Comparison of ENCODE assay signal across 13 cellular contexts in genomic region chrX:16855363-16856075, GRCh38. TPM values are rescaled to one million over a fixed set of nuclear protein-coding genes. Genes with fewer than 3 reads are reported as not detected.
DNase-seq lines count a peak whose midpoint lies in the region; ATAC-seq and TF ChIP-seq lines count a peak whose summit lies in the region.
"Had no signal": no experiment of that assay in that cellular context is flagged by ENCODE, and none has a peak within 500 bp of the region (broad histone marks: within the 10 kb centered on the region; RNA-seq: fewer than 3 reads in every experiment).

No MANE protein-coding gene starts in this region.

- no peaks in the 10 kb centered on the region; the same call in 1 of the 2 replicates for H3K27me3 ChIP-seq in HUES6 (ENCODE audit: control insufficient read depth, insufficient read depth, low read length)
- H3K27me3 ChIP-seq in fibroblast of lung (ENCODE audit: control insufficient read depth, insufficient read depth, low read length) = no peaks in the 10 kb centered on the region
- no peaks in the 10 kb centered on the region for H3K27me3 ChIP-seq in tibial artery
- H3K27me3 ChIP-seq: gastroesophageal sphincter, upper lobe of left lung had no signal

- H3K36me3 Mint-ChIP-seq in Calu3 (ENCODE audit: insufficient read depth, unreplicated experiment) = peaks cover 60% of the 10 kb centered on the region

- intact Hi-C loops in Calu3 (cut with micrococcal nuclease; ENCODE audit: unreplicated experiment) (no loop called here), tibial artery (cut with DNase I; ENCODE audit: low total_unique reads) (no loop called here)

- DNase-seq in fibroblast of lung (ENCODE audit: low read depth in 2 of 2) (no peak), Calu3 (no peak), tibial artery (no peak)
- DNase-seq: DND-41, NCI-H2171 treated with DMSO at 0.1 percent for 48 hours, SHP77, upper lobe of left lung had no signal

- CTCF ChIA-PET in Calu3 (lab: Charles Lee) = interaction anchor here (0.7 to 1.4 kb wide), 2 partner anchors 27 to 191 kb away, joined by 4 to 11 read pairs; no protein-coding TSS in a partner anchor

- no peaks in the 10 kb centered on the region for H3K9me3 Mint-ChIP-seq in Calu3 (ENCODE audit: low read depth, unreplicated experiment)

- TF ChIP-seq CTCF in fibroblast of lung (conservative IDR thresholded peaks at IDR 0.05 in 1 of 2, IDR thresholded peaks at IDR 0.05 in 1 of 2; ENCODE audit: low read depth in 1 of 2, low read length in 2 of 2) = no peak
- TF ChIP-seq CTCF in Calu3 (IDR thresholded peaks at IDR 0.05; ENCODE audit: unreplicated experiment) = no peak
- no peak for TF ChIP-seq CTCF in tibial artery (IDR thresholded peaks at IDR 0.05)

- peak overlapping the region; percentile 13; the same call in 1 of the 2 replicates for H3K27ac ChIP-seq in HUES6 (ENCODE audit: low read depth, low read length)
- peak overlapping the region; percentile 39 for H3K27ac ChIP-seq in fibroblast of lung (ENCODE audit: insufficient read depth, low read length)
- no peak overlapping the region for H3K27ac ChIP-seq in tibial artery
- H3K27ac ChIP-seq: gastroesophageal sphincter, upper lobe of left lung had no signal

- H3K4me1 ChIP-seq in HUES6 (ENCODE audit: control insufficient read depth, insufficient read depth, low read length) (0 out of 2 replicates have a peak, but pooled peaks cover 2% of the 10 kb centered on the region), fibroblast of lung (ENCODE audit: control insufficient read depth, extremely low read depth, insufficient read depth, low read length) (peaks cover 6% of the 10 kb centered on the region), tibial artery (no peaks in the 10 kb centered on the region)
- H3K4me1 ChIP-seq: upper lobe of left lung had no signal

- no TSS peak for BruUV-seq in Calu3 (replicated peaks; lab: Mats Ljungman, UMichigan)

- H3K4me3 Mint-ChIP-seq in Calu3 (ENCODE audit: low read depth, unreplicated experiment) = no peak overlapping the region
- H3K4me3 Mint-ChIP-seq: CD14-positive monocyte had no signal

- no peak overlapping the region for H3K4me2 ChIP-seq in fibroblast of lung (ENCODE audit: extremely low read depth, insufficient read depth, low read length)

- peaks cover 28% of the 10 kb centered on the region for H3K79me2 ChIP-seq in fibroblast of lung (ENCODE audit: control insufficient read depth, insufficient read depth, low read length)

- H3K9ac ChIP-seq in HUES6 (ENCODE audit: low read length) (no peak overlapping the region), fibroblast of lung (ENCODE audit: insufficient read depth, low read length) (no peak overlapping the region)

- no peak overlapping the region for H2AFZ ChIP-seq in fibroblast of lung (ENCODE audit: low read length)

- no peaks in the 10 kb centered on the region for H3K27me3 Mint-ChIP-seq in Calu3 (ENCODE audit: unreplicated experiment)

- H3K4me1 Mint-ChIP-seq in Calu3 (ENCODE audit: low read depth, unreplicated experiment) = no peaks in the 10 kb centered on the region
- H3K4me1 Mint-ChIP-seq: CD14-positive monocyte had no signal

- H3K27ac Mint-ChIP-seq in Calu3 (ENCODE audit: unreplicated experiment) = no peak overlapping the region

- H3K36me3 ChIP-seq in HUES6 (ENCODE audit: control insufficient read depth, insufficient read depth, low read length) (peaks cover 94% of the 10 kb centered on the region), fibroblast of lung (ENCODE audit: control insufficient read depth, insufficient read depth, low read length) (peaks cover 7% of the 10 kb centered on the region), tibial artery (peaks cover 0 to 46% (median 44%) of the 10 kb centered on the region in 3 donors)

- H4K20me1 ChIP-seq in fibroblast of lung (ENCODE audit: control insufficient read depth, extremely low read depth, insufficient read depth, low read length) = no peaks in the 10 kb centered on the region

- peak; percentile 21 for ATAC-seq in GM18499 (IDR thresholded peaks at IDR 0.05; ENCODE audit: insufficient read depth, unreplicated experiment)
- ATAC-seq in GM19035 (IDR thresholded peaks at IDR 0.05; ENCODE audit: unreplicated experiment) = peak; percentile 40
- no peak for ATAC-seq in GM18519 (IDR thresholded peaks at IDR 0.05; ENCODE audit: low FRiP score, unreplicated experiment)
- ATAC-seq: gastroesophageal sphincter had no signal

- no peak overlapping the region for H3K4me3 ChIP-seq in HUES6 (ENCODE audit: low read depth, low read length)
- H3K4me3 ChIP-seq in fibroblast of lung (replicated peaks in 1 of 4; ENCODE audit: control extremely low read depth in 1 of 4, insufficient read depth in 1 of 4, low read depth in 3 of 4, low read length in 4 of 4) = no peak overlapping the region
- H3K4me3 ChIP-seq in tibial artery = no peak overlapping the region
- H3K4me3 ChIP-seq: gastroesophageal sphincter, upper lobe of left lung had no signal

- H3K9me3 ChIP-seq in HUES6 (ENCODE audit: control insufficient read depth, insufficient read depth, low read depth, low read length) (no peaks in the 10 kb centered on the region), fibroblast of lung (ENCODE audit: control insufficient read depth, insufficient read depth, low read depth, low read length) (no peaks in the 10 kb centered on the region), tibial artery (no peaks in the 10 kb centered on the region)
- H3K9me3 ChIP-seq: gastroesophageal sphincter, upper lobe of left lung had no signal

RNA-seq across cellular contexts. Expression of gene RBBP7, which starts 14.6 kb away (rescaled TPM):
- 142 and 174 TPM in 2 replicates for total RNA-seq in fibroblast of lung
- polyA plus RNA-seq in fibroblast of lung = 149 and 213 TPM in 2 replicates
- polyA plus RNA-seq in fibroblast of lung (2012) = 123 and 213 TPM in 2 replicates
- polyA minus RNA-seq in fibroblast of lung (ENCODE audit: low replicate concordance) = 102 and 125 TPM in 2 replicates
- total RNA-seq in Calu3 (2022) = 183 and 196 TPM in 2 replicates

Comparison
In these comparisons a context has a peak if more than half of its experiments do, and no peak if none do; other contexts are left out.
1. H3K27ac ChIP-seq: peak in HUES6 (single experiment) and fibroblast of lung (single experiment); none in tibial artery (0 of 2).